ENCODE assay signal across 22 cellular contexts in the genomic region with DNA sequence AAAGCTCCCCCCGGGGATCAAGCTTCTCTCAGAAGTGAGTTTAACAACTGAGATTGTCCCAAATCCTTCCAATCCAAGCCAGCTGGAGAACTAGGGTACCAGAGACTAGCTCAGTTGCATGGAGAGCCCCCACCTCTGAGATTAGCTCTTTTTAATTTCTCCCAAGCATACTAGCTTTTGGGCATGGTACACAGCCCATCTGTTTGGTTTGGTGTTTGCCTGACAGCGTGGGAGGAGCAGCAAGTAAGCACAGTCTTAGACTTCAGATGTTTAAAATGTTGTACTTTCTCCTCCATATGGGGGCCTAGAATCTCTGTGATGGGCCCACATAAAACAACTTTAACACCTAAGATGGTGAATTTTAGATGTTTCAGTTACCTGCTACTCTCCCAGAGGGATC.
"Had no signal": no experiment of that assay in that cellular context is flagged by ENCODE, and none has a peak within 500 bp of the region (broad histone marks: within the 10 kb centered on the region; RNA-seq: fewer than 3 reads in every experiment).

No MANE protein-coding gene starts in this region.

- H3K4me1 ChIP-seq: gastrocnemius medialis, lower lobe of right lung, parathyroid adenoma, prostate gland, spleen had no signal

- H3K79me2 ChIP-seq: parathyroid adenoma had no signal

- H3K9me3 ChIP-seq: gastrocnemius medialis, heart right ventricle, lower lobe of right lung, prostate gland, spleen, thoracic aorta had no signal

- H3K27ac ChIP-seq: gastrocnemius medialis, lower lobe of right lung, parathyroid adenoma, prostate gland, spleen, thoracic aorta had no signal

- DNase-seq: cortex of kidney; effector memory CD4-positive, alpha-beta T cell; gastrocnemius medialis; heart right ventricle; hypothalamus; islet precursor cell; lower lobe of right lung; midbrain; naive B cell; retina; spleen; stimulated activated CD4-positive, alpha-beta T cell treated with anti-CD3 and anti-CD28 coated beads, Interleukin-15, amount 100 ng/mL, for 24 hours; stimulated activated CD4-positive, alpha-beta T cell treated with anti-CD3 and anti-CD28 coated beads, Interleukin-1b, Interleukin-23, amount 100 ng/mL, for 48 hours; stimulated activated CD4-positive, alpha-beta T cell treated with anti-CD3 and anti-CD28 coated beads, Interleukin-4, amount 100 ng/mL, for 24 hours; trophoblast cell had no signal

- ATAC-seq: esophagus mucosa; gastrocnemius medialis; left lobe of liver; lower lobe of right lung; sciatic nerve; stimulated activated memory B cell treated with anti-CD40 and anti-IgM and Interleukin-4, amounts not matched to agents 10 μg/mL and 1 μg/mL and 100 μg/mL, for 72 hours had no signal

- H3K27me3 ChIP-seq: gastrocnemius medialis, heart right ventricle, spleen had no signal

- H3K4me3 ChIP-seq: gastrocnemius medialis, heart right ventricle, lower lobe of right lung, prostate gland, spleen, thoracic aorta had no signal

- H3K9ac ChIP-seq: parathyroid adenoma had no signal

- H3K36me3 ChIP-seq: gastrocnemius medialis, heart right ventricle, lower lobe of right lung, prostate gland, spleen, thoracic aorta had no signal
